ENCODE assay signal across 11 cellular contexts in genomic region chr18:74116628-74117554, GRCh38. TPM values are rescaled to one million over a fixed set of nuclear protein-coding genes. Genes with fewer than 3 reads are reported as not detected.
A peak's percentile ranks its signal among the peaks of the same experiment; 100 is the strongest.
DNase-seq lines count a peak whose midpoint lies in the region; ATAC-seq and TF ChIP-seq lines count a peak whose summit lies in the region.
"Had no signal": no experiment of that assay in that cellular context is flagged by ENCODE, and none has a peak within 500 bp of the region (broad histone marks: within the 10 kb centered on the region; RNA-seq: fewer than 3 reads in every experiment).

No MANE protein-coding gene starts in this region.

- no peak for TF ChIP-seq POLR2A in esophagus muscularis mucosa (IDR thresholded peaks at IDR 0.05; ENCODE audit: low read depth)

- no peak overlapping the region for H3K27ac ChIP-seq in esophagus muscularis mucosa (replicated peaks in 1 of 4)
- H3K27ac ChIP-seq: BLaER1 had no signal

- no peaks in the 10 kb centered on the region for H3K4me1 ChIP-seq in esophagus muscularis mucosa

- peaks cover 0 to 8% (median 8%) of the 10 kb centered on the region in 4 donors for H3K9me3 ChIP-seq in esophagus muscularis mucosa

- ATAC-seq in GM21825 (IDR thresholded peaks at IDR 0.05; ENCODE audit: unreplicated experiment), result no peak

- WGBS in esophagus muscularis mucosa, result 34% methylated on average over 9 of the region's 9 CpGs

- H3K4me3 ChIP-seq in H7 (ENCODE audit: insufficient read depth, low read depth, low read length), result no peak overlapping the region
- no peak overlapping the region for H3K4me3 ChIP-seq in esophagus muscularis mucosa
- H3K4me3 ChIP-seq: BLaER1 had no signal

- intact Hi-C loops in esophagus muscularis mucosa (cut with DNase I), result no loop called here

- no peaks in the 10 kb centered on the region for H3K27me3 ChIP-seq in H7 (ENCODE audit: control insufficient read depth, insufficient read depth, low read length)
- no peaks in the 10 kb centered on the region for H3K27me3 ChIP-seq in esophagus muscularis mucosa
- H3K27me3 ChIP-seq: BLaER1 had no signal

- no peak for TF ChIP-seq EP300 in esophagus muscularis mucosa (IDR thresholded peaks at IDR 0.05)

- H3K36me3 ChIP-seq in H7 (replicated peaks; ENCODE audit: control insufficient read depth, insufficient read depth, low read length) (no peaks in the 10 kb centered on the region), esophagus muscularis mucosa (no peaks in the 10 kb centered on the region)
- H3K36me3 ChIP-seq: BLaER1 had no signal

- peak; percentile 42 for DNase-seq in DMS 273 (lab: John Stamatoyannopoulos, UW; ENCODE audit: unreplicated experiment)
- no peak for DNase-seq in DMS 273 treated with DMSO at 0.1 percent for 48 hours (lab: John Stamatoyannopoulos, UW)
- DNase-seq in H7, result peak; percentile 40
- DNase-seq in RPMI8226, result peak; percentile 47
- DNase-seq in esophagus muscularis mucosa (ENCODE audit: extremely low spot score), result peak; percentile 75
- DNase-seq in occipital lobe (lab: John Stamatoyannopoulos, UW), result peak; percentile 15
- DNase-seq in NCI-H1048 (lab: John Stamatoyannopoulos, UW), result no peak
- DNase-seq: activated B cell treated with CpG ODN at 0.5 μM for 24 hours, right cardiac atrium had no signal

- TF ChIP-seq CTCF in esophagus muscularis mucosa (IDR thresholded peaks at IDR 0.05), result peak; percentile 42 to 55 (median 43)

RNA-seq across cellular contexts. Expression of gene FBXO15, which starts 30.7 kb away (rescaled TPM):
- 0.55 and 1.5 TPM in 2 replicates for total RNA-seq in H7 (2014; rRNA removed; shearing (Covaris generic))
- total RNA-seq in esophagus muscularis mucosa (under 1 TPM in 2 of 4 donors, not detected in 2; 0.33 to 0.45 TPM), occipital lobe (3.1 TPM)

RNA-seq across cellular contexts. Expression of gene TIMM21, which starts 31.4 kb away (rescaled TPM):
- total RNA-seq in H7 (2014; rRNA removed; shearing (Covaris generic)), result 43.0 and 46.0 TPM in 2 replicates
- total RNA-seq in esophagus muscularis mucosa (10 to 100 TPM; 39.7 to 55.6 (median 46.7) TPM), occipital lobe (36.0 TPM)

Comparison
In these comparisons a context has a peak if more than half of its experiments do, and no peak if none do; other contexts are left out.
1. DNase-seq: peak in DMS 273 (single experiment), H7 (single experiment), RPMI8226 (single experiment), esophagus muscularis mucosa (single experiment) and occipital lobe (single experiment); none in DMS 273 treated with DMSO at 0.1 percent for 48 hours (single experiment) and NCI-H1048 (single experiment).